9 cellular contexts compared by ENCODE assay signal in the genomic region with DNA sequence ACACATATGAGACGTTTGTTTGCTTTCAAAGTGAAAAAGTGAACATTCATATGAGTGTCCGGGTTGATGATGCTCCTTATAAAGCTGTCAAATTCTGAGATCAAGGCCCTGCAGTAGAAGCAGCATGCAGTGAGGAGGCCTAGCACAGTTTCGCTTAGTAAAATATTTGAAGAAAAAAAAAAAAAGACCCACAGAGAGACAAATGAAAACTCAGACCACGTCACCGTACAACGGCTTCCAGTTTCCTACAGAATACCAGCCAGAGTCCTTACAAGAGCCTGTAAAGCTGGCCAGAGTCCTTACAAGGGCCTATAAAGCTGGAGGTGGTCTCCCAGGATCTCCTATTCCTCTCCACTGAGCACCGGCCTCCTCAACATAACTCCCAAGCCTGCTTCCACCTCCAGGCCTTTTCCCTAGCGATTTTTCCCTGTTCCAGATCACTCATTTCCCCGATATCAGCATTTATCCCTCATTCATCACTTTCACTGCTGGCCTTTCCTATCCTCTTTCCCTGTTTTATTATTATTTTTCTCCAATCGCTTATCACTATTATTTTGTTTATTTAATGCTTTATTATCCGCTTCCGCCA. TPM values are rescaled to one million over a fixed set of nuclear protein-coding genes. Genes with fewer than 3 reads are reported as not detected.
DNase-seq lines count a peak whose midpoint lies in the region; ATAC-seq, FAIRE-seq and TF ChIP-seq lines count a peak whose summit lies in the region.
"Had no signal": no experiment of that assay in that cellular context is flagged by ENCODE, and none has a peak within 500 bp of the region (broad histone marks: within the 10 kb centered on the region; RNA-seq: fewer than 3 reads in every experiment).

No MANE protein-coding gene starts in this region.

- H3K36me3 Mint-ChIP-seq in stimulated activated naive B cell treated with anti-CD40 and anti-IgM and Interleukin-4, amounts not matched to agents 10 μg/mL and 1 μg/mL and 100 μg/mL, for 72 hours: peaks cover 12 to 30% of the 10 kb centered on the region in 2 donors

- dilution Hi-C loops in mammary epithelial cell (cut with HindIII; ENCODE audit: low sequenced_read_pairs): no loop called here

- peak; percentile 0; the same call in 1 of the 3 replicates for ATAC-seq in HepG2
- peak in 1 of 2 donors; percentile 4 for ATAC-seq in stimulated activated naive B cell treated with anti-CD40 and anti-IgM and Interleukin-4, amounts not matched to agents 10 μg/mL and 1 μg/mL and 100 μg/mL, for 72 hours (replicated peaks)
- ATAC-seq in GM21381 (IDR thresholded peaks at IDR 0.05; ENCODE audit: unreplicated experiment): no peak
- ATAC-seq in GM21786 (IDR thresholded peaks at IDR 0.05; ENCODE audit: unreplicated experiment): no peak

- no peak for TF ChIP-seq CTCF in HEK293 (tag by site-specific recombination; IDR thresholded peaks at IDR 0.05)
- TF ChIP-seq CTCF in mammary epithelial cell (conservative IDR thresholded peaks at IDR 0.05 in 1 of 2, IDR thresholded peaks at IDR 0.05 in 1 of 2; ENCODE audit: extremely low read depth in 1 of 2, insufficient read depth in 1 of 2, low read depth in 1 of 2, low read length in 2 of 2): no peak
- TF ChIP-seq CTCF in HepG2 (CRISPR knock-in tag; IDR thresholded peaks at IDR 0.05): no peak

- H3K4me3 Mint-ChIP-seq in stimulated activated naive B cell treated with anti-CD40 and anti-IgM and Interleukin-4, amounts not matched to agents 10 μg/mL and 1 μg/mL and 100 μg/mL, for 72 hours: peak overlapping the region; percentile 95 to 96

- FAIRE-seq in HepG2 (lab: Jason Lieb, UNC): no peak

- H3K4me1 ChIP-seq in HEK293 (ENCODE audit: control insufficient read depth, insufficient read depth, low read length): peaks cover 5% of the 10 kb centered on the region; the same call in 1 of the 2 replicates
- H3K4me1 ChIP-seq in mammary epithelial cell (ENCODE audit: insufficient read depth, low read length): peaks cover 21% of the 10 kb centered on the region
- peaks cover 49% of the 10 kb centered on the region for H3K4me1 ChIP-seq in HepG2 (ENCODE audit: insufficient read depth, low read length)

- in situ Hi-C loops in mammary epithelial cell (cut with MboI; ENCODE audit: low sequenced_read_pairs in 2 of 2): loop anchor here in 1 of 2 donors (10.0 kb wide), 1 partner anchor 202 kb away; no protein-coding TSS in a partner anchor
- in situ Hi-C loops in HepG2 (cut with HindIII; ENCODE audit: extremely low pct_ligation_motif_present, low pct_unique_long_range_greater_than_20kb): no loop called here

- CTCF ChIA-PET in HEK293 (lab: Yijun Ruan, JAX) (interaction anchor here (0.7 to 2.7 kb wide), 7 partner anchors 14 to 207 kb away, joined by 3 to 9 read pairs (median 4); no protein-coding TSS in a partner anchor), mammary epithelial cell (lab: Charles Lee; ENCODE audit: low non-redundant PET) (no interaction called here), HepG2 (lab: Yijun Ruan, JAX; ENCODE audit: low intra/inter-chr PET ratio, low total read pairs) (no interaction called here)

- H3K4me3 ChIP-seq in HEK293 (ENCODE audit: low read depth, low read length) (peak overlapping the region; percentile 76), mammary epithelial cell (replicated peaks in 1 of 3; ENCODE audit: insufficient read depth in 1 of 3, low read depth in 2 of 3, low read length in 3 of 3) (peak overlapping the region; percentile 41 to 65 (median 47)), HepG2 (replicated peaks in 1 of 3; ENCODE audit: insufficient read depth in 1 of 3, low read depth in 2 of 3, low read length in 3 of 3) (peak overlapping the region; percentile 83 to 89 (median 83))

- peak overlapping the region; percentile 99 for H3K27ac Mint-ChIP-seq in stimulated activated naive B cell treated with anti-CD40 and anti-IgM and Interleukin-4, amounts not matched to agents 10 μg/mL and 1 μg/mL and 100 μg/mL, for 72 hours

- H3K9me3 Mint-ChIP-seq in stimulated activated naive B cell treated with anti-CD40 and anti-IgM and Interleukin-4, amounts not matched to agents 10 μg/mL and 1 μg/mL and 100 μg/mL, for 72 hours: no peaks in the 10 kb centered on the region

- TF ChIP-seq EP300 in HepG2 (IDR thresholded peaks at IDR 0.05; ENCODE audit: low read depth in 2 of 2, low read length in 2 of 2): no peak
- no peak for TF ChIP-seq EP300 in HepG2 (CRISPR knock-in tag; IDR thresholded peaks at IDR 0.05; ENCODE audit: borderline replicate concordance)

- H3K9ac ChIP-seq in mammary epithelial cell (ENCODE audit: insufficient read depth, low read length) (peak overlapping the region; percentile 61), HepG2 (ENCODE audit: insufficient read depth, low read depth, low read length) (peak overlapping the region; percentile 79)

- peaks cover 38 to 66% of the 10 kb centered on the region in 2 donors for H3K4me1 Mint-ChIP-seq in stimulated activated naive B cell treated with anti-CD40 and anti-IgM and Interleukin-4, amounts not matched to agents 10 μg/mL and 1 μg/mL and 100 μg/mL, for 72 hours

- H3K27me3 ChIP-seq in mammary epithelial cell (ENCODE audit: insufficient read depth, low read length): no peaks in the 10 kb centered on the region
- no peaks in the 10 kb centered on the region for H3K27me3 ChIP-seq in HepG2 (ENCODE audit: control insufficient read depth in 1 of 2, insufficient read depth in 2 of 2, low read length in 2 of 2)

- H3K27ac ChIP-seq in HEK293 (ENCODE audit: extremely low read depth, low read depth, low read length) (peak overlapping the region; percentile 61), mammary epithelial cell (ENCODE audit: insufficient read depth, low read depth, low read length) (peak overlapping the region; percentile 69), HepG2 (ENCODE audit: extremely low read length, insufficient read depth, low read length) (peak overlapping the region; percentile 74)

- TF ChIP-seq RAD21 in HepG2 (CRISPR knock-in tag; IDR thresholded peaks at IDR 0.05): no peak

- 8% methylated on average over 10 of the region's 12 CpGs for WGBS in mammary epithelial cell (ENCODE audit: low coverage, missing lambda C conversion rate)
- 1% methylated on average over 12 of the region's 12 CpGs for WGBS in HepG2 (ENCODE audit: low lambda C conversion rate)

- H3K9me3 ChIP-seq in HEK293 (ENCODE audit: control insufficient read depth, insufficient read depth, low read depth, low read length): no peaks in the 10 kb centered on the region
- H3K9me3 ChIP-seq in mammary epithelial cell (replicated peaks; ENCODE audit: insufficient read depth, low read length): no peaks in the 10 kb centered on the region
- H3K9me3 ChIP-seq in HepG2 (ENCODE audit: low read length): no peaks in the 10 kb centered on the region

- peak overlapping the region; percentile 90 for H2AFZ ChIP-seq in mammary epithelial cell (ENCODE audit: low read depth, low read length)
- peak overlapping the region; percentile 97 for H2AFZ ChIP-seq in HepG2 (ENCODE audit: low read length)

- H3K4me2 ChIP-seq in mammary epithelial cell (ENCODE audit: insufficient read depth, low read depth, low read length): peak overlapping the region; percentile 83
- peak overlapping the region; percentile 75 for H3K4me2 ChIP-seq in HepG2 (ENCODE audit: low read depth, low read length)

- peaks cover 0 to 7% of the 10 kb centered on the region in 2 donors for H3K27me3 Mint-ChIP-seq in stimulated activated naive B cell treated with anti-CD40 and anti-IgM and Interleukin-4, amounts not matched to agents 10 μg/mL and 1 μg/mL and 100 μg/mL, for 72 hours

- intact Hi-C loops in mammary epithelial cell (cut with micrococcal nuclease) (loop anchor here (1.0 to 10.0 kb wide), 9 partner anchors 15 to 938 kb away; a partner anchor contains a TSS), HepG2 (cut with micrococcal nuclease; ENCODE audit: unreplicated experiment) (loop anchor here (1.0 to 10.0 kb wide), 6 partner anchors 16 to 512 kb away; a partner anchor contains a TSS)

- BruUV-seq in mammary epithelial cell (replicated peaks; lab: Mats Ljungman, UMichigan): no TSS peak
- no TSS peak for BruUV-seq in HepG2 (replicated peaks; lab: Mats Ljungman, UMichigan)

- no peak for TF ChIP-seq POLR2A in HepG2 (IDR thresholded peaks at IDR 0.05; ENCODE audit: insufficient read depth in 1 of 2, low read depth in 2 of 2, low read length in 2 of 2)

- H4K20me1 ChIP-seq in mammary epithelial cell (ENCODE audit: insufficient read depth, low read length): no peaks in the 10 kb centered on the region
- no peaks in the 10 kb centered on the region for H4K20me1 ChIP-seq in HepG2 (ENCODE audit: insufficient read depth, low read length)

- H3K36me3 ChIP-seq in HEK293 (ENCODE audit: control insufficient read depth in 2 of 2, insufficient read depth in 1 of 2, low read length in 2 of 2) (peaks cover under 1 to 3% of the 10 kb centered on the region in 2 experiments; a peak in 1 of 3 replicates), mammary epithelial cell (ENCODE audit: insufficient read depth, low read length) (no peaks in the 10 kb centered on the region), HepG2 (replicated peaks in 1 of 2; ENCODE audit: control insufficient read depth in 1 of 2, insufficient read depth in 2 of 2, low read length in 2 of 2) (no peaks in the 10 kb centered on the region; a peak in 1 of 5 replicates)

- peaks cover 33% of the 10 kb centered on the region for H3K79me2 ChIP-seq in mammary epithelial cell (ENCODE audit: insufficient read depth, low read length)
- H3K79me2 ChIP-seq in HepG2 (ENCODE audit: insufficient read depth, low read length): peaks cover 16% of the 10 kb centered on the region

- DNase-seq in DMS 273 (lab: John Stamatoyannopoulos, UW; ENCODE audit: unreplicated experiment) (peak; percentile 69), RKO (ENCODE audit: low spot score) (peak; percentile 76), mammary epithelial cell (peak; percentile 26), HepG2 (ENCODE audit: low spot score) (peak; percentile 35)
- DNase-seq in stimulated activated naive B cell treated with anti-CD40 and anti-IgM and Interleukin-4, amounts not matched to agents 10 μg/mL and 1 μg/mL and 100 μg/mL, for 72 hours: no peak

- POLR2A ChIA-PET in HEK293 (lab: Yijun Ruan, JAX): interaction anchor here (0.6 to 2.6 kb wide), 12 partner anchors 14 to 642 kb away, joined by 4 to 29 read pairs (median 8); a partner anchor contains a TSS
- POLR2A ChIA-PET in HepG2 (lab: Yijun Ruan, JAX): interaction anchor here (1.5 to 4.0 kb wide), 10 partner anchors 11 to 214 kb away, joined by 4 to 68 read pairs (median 10); no protein-coding TSS in a partner anchor

RNA-seq across cellular contexts. Expression of a gene that starts 1.5 kb away (rescaled TPM):
- total RNA-seq in mammary epithelial cell (10 to 100 TPM; 74.6 to 81.5 TPM), HepG2 (2016; rRNA removed; fragmentation: Illumina TruSeq; extraction: Trizol) (52.1 and 79.1 TPM in 2 replicates)
- polyA plus RNA-seq in mammary epithelial cell (50.2 TPM), HepG2 (2011; rRNA removed) (35.2 and 39.9 TPM in 2 replicates)
- polyA minus RNA-seq in mammary epithelial cell: 38.5 TPM
- 14.1 and 14.2 TPM in 2 replicates for total RNA-seq in HepG2 (2016; cell fraction: cytosol; rRNA removed; fragmentation: Illumina TruSeq; extraction: Trizol; ENCODE audit: low read depth)
- total RNA-seq in HepG2 (2016; cell fraction: insoluble cytoplasmic fraction; rRNA removed; fragmentation: Illumina TruSeq; extraction: Trizol): 57.3 and 82.0 TPM in 2 replicates
- 39.7 and 45.8 TPM in 2 replicates for total RNA-seq in HepG2 (2016; cell fraction: membrane; rRNA removed; fragmentation: Illumina TruSeq; extraction: Trizol)
- 25.0 and 25.1 TPM in 2 replicates for total RNA-seq in HepG2 (2016; cell fraction: nucleus; rRNA removed; fragmentation: Illumina TruSeq; extraction: Trizol)
- 30.0 and 36.6 TPM in 2 replicates for polyA plus RNA-seq in HepG2 (2011; cell fraction: cytosol; rRNA removed)
- 17.1 and 20.4 TPM in 2 replicates for polyA plus RNA-seq in HepG2 (2011; cell fraction: nucleus; rRNA removed)
- polyA plus RNA-seq in HepG2 (2012): 43.4 and 46.6 TPM in 2 replicates
- polyA plus RNA-seq in HepG2 (2016; cell fraction: cytosol; fragmentation: Illumina TruSeq; extraction: Trizol; ENCODE audit: low read depth): 7.3 and 12.1 TPM in 2 replicates
- 70.8 and 81.5 TPM in 2 replicates for polyA plus RNA-seq in HepG2 (2016; cell fraction: insoluble cytoplasmic fraction; fragmentation: Illumina TruSeq; extraction: Trizol; ENCODE audit: low read depth)
- 23.8 and 31.2 TPM in 2 replicates for polyA plus RNA-seq in HepG2 (2016; cell fraction: membrane; fragmentation: Illumina TruSeq; extraction: Trizol; ENCODE audit: low read depth)
- polyA plus RNA-seq in HepG2 (2016; cell fraction: nucleus; fragmentation: Illumina TruSeq; extraction: Trizol; ENCODE audit: insufficient read depth, low read depth): 36.5 and 38.4 TPM in 2 replicates
- polyA minus RNA-seq in HepG2 (2011; rRNA and poly(A)+ RNA removed; ENCODE audit: low replicate concordance): 13.7 and 15.1 TPM in 2 replicates
- 19.8 and 21.2 TPM in 2 replicates for polyA minus RNA-seq in HepG2 (2011; cell fraction: cytosol; rRNA and poly(A)+ RNA removed)
- polyA minus RNA-seq in HepG2 (2011; cell fraction: nucleus; rRNA and poly(A)+ RNA removed): 6.7 and 13.2 TPM in 2 replicates

RNA-seq across cellular contexts. Expression of a gene that starts 36.6 kb away (rescaled TPM):
- not detected for total RNA-seq in mammary epithelial cell
- polyA plus RNA-seq in mammary epithelial cell: not detected
- polyA minus RNA-seq in mammary epithelial cell: not detected
- total RNA-seq in HepG2 (2016; rRNA removed; fragmentation: Illumina TruSeq; extraction: Trizol): not detected in 2 replicates
- not detected in 2 replicates for total RNA-seq in HepG2 (2016; cell fraction: cytosol; rRNA removed; fragmentation: Illumina TruSeq; extraction: Trizol; ENCODE audit: low read depth)
- not detected in 2 replicates for total RNA-seq in HepG2 (2016; cell fraction: insoluble cytoplasmic fraction; rRNA removed; fragmentation: Illumina TruSeq; extraction: Trizol)
- not detected in 2 replicates for total RNA-seq in HepG2 (2016; cell fraction: membrane; rRNA removed; fragmentation: Illumina TruSeq; extraction: Trizol)
- total RNA-seq in HepG2 (2016; cell fraction: nucleus; rRNA removed; fragmentation: Illumina TruSeq; extraction: Trizol): not detected in 2 replicates
- polyA plus RNA-seq in HepG2 (2011; rRNA removed): 0.04 and 0.12 TPM in 2 replicates
- 0.04 and 0.08 TPM in 2 replicates for polyA plus RNA-seq in HepG2 (2011; cell fraction: cytosol; rRNA removed)
- not detected in 2 replicates for polyA plus RNA-seq in HepG2 (2011; cell fraction: nucleus; rRNA removed)
- 0.05 and 0.07 TPM in 2 replicates for polyA plus RNA-seq in HepG2 (2012)
- not detected in 2 replicates for polyA plus RNA-seq in HepG2 (2016; cell fraction: cytosol; fragmentation: Illumina TruSeq; extraction: Trizol; ENCODE audit: low read depth)
- not detected in 2 replicates for polyA plus RNA-seq in HepG2 (2016; cell fraction: insoluble cytoplasmic fraction; fragmentation: Illumina TruSeq; extraction: Trizol; ENCODE audit: low read depth)
- not detected in 2 replicates for polyA plus RNA-seq in HepG2 (2016; cell fraction: membrane; fragmentation: Illumina TruSeq; extraction: Trizol; ENCODE audit: low read depth)
- polyA plus RNA-seq in HepG2 (2016; cell fraction: nucleus; fragmentation: Illumina TruSeq; extraction: Trizol; ENCODE audit: insufficient read depth, low read depth): not detected in 2 replicates
- not detected in 2 replicates for polyA minus RNA-seq in HepG2 (2011; rRNA and poly(A)+ RNA removed; ENCODE audit: low replicate concordance)
- not detected in 2 replicates for polyA minus RNA-seq in HepG2 (2011; cell fraction: cytosol; rRNA and poly(A)+ RNA removed)
- not detected in 2 replicates for polyA minus RNA-seq in HepG2 (2011; cell fraction: nucleus; rRNA and poly(A)+ RNA removed)
- total RNA-seq: subcutaneous adipose tissue had no signal
